ENCODE assay signal across 8 cellular contexts in the genomic region with DNA sequence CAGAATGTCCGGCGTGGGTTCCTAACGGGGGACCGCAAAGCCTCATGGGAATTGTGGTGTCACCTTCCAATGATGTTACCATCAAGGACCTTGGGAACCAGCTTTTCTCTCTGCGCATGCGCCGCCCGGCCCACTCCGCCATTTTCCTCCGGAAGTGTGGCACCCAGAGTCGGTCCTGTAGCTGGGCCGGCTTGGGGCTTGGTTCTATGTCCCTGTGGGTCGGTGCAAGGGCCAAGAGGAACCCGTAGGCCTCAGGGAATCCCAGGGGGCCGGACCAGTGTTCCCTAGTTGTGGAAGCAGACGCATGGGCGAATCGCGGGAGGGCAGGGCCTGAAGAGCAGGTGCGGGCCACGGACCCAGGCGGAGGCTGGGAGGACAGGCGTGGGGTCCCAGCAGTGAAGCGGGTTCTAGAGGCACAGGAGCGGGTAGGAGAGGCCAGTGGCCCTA.
DNase-seq lines count a peak whose midpoint lies in the region; ATAC-seq and TF ChIP-seq lines count a peak whose summit lies in the region.
"Not testable (repeated sequence)": the region's sequence is repeated elsewhere in the genome, so short reads cannot be mapped to it uniquely, and the experiment has no call there.

No MANE protein-coding gene starts in this region.

- not testable (repeated sequence) for H3K4ac ChIP-seq in neuronal stem cell (ENCODE audit: low read length)

- not testable (repeated sequence) for H2AFZ ChIP-seq in neuronal stem cell (ENCODE audit: low read length)

- not testable (repeated sequence) for H3K23ac ChIP-seq in neuronal stem cell (ENCODE audit: low read depth, low read length, poor library complexity)

- not testable (repeated sequence) for H3K36me3 ChIP-seq in neuronal stem cell (replicated peaks in 1 of 2; ENCODE audit: control insufficient read depth in 2 of 2, insufficient read depth in 2 of 2, low read length in 2 of 2)

- intact Hi-C loops in Right ventricle myocardium superior (cut with DNase I) = not testable (repeated sequence)

- peak overlapping the region in 1 of 2 donors; percentile 2 for H3K4me3 ChIP-seq in neuronal stem cell (ENCODE audit: low read length in 2 of 2)

- H2BK120ac ChIP-seq in neuronal stem cell (ENCODE audit: low read depth, low read length) = not testable (repeated sequence)

- DNase-seq in GM19240 (ENCODE audit: insufficient read length, low spot score) = peak; percentile 0
- DNase-seq in NCI-H1092 treated with DMSO at 0.1 percent for 48 hours (lab: John Stamatoyannopoulos, UW) = peak; percentile 23
- DNase-seq in NCI-H2171 treated with DMSO at 0.1 percent for 48 hours (lab: John Stamatoyannopoulos, UW) = peak; percentile 47
- peak; percentile 68 for DNase-seq in OCI-M1 (lab: John Stamatoyannopoulos, UW)
- DNase-seq in activated gamma-delta T cell (lab: John Stamatoyannopoulos, UW) = peak; percentile 12
- DNase-seq in Right ventricle myocardium superior = peak; percentile 49
- DNase-seq in neuronal stem cell (ENCODE audit: low spot score) = not testable (repeated sequence)

- not testable (repeated sequence) for H4K91ac ChIP-seq in neuronal stem cell (ENCODE audit: low read depth, low read length, poor library complexity)

- not testable (repeated sequence) for H3K4me2 ChIP-seq in neuronal stem cell (ENCODE audit: insufficient read depth, low read length, poor library complexity, severe bottlenecking)

- not testable (repeated sequence) for H3K27me3 ChIP-seq in neuronal stem cell (ENCODE audit: control insufficient read depth in 3 of 3, insufficient read depth in 3 of 3, low read depth in 1 of 3, low read length in 3 of 3)

- not testable (repeated sequence) for H3K9ac ChIP-seq in neuronal stem cell (ENCODE audit: low read depth, low read length, poor library complexity)

- not testable (repeated sequence) for H2BK5ac ChIP-seq in neuronal stem cell (ENCODE audit: low read length)

- H4K8ac ChIP-seq in neuronal stem cell (ENCODE audit: low read depth, low read length) = not testable (repeated sequence)

- not testable (repeated sequence) for H3K18ac ChIP-seq in neuronal stem cell (ENCODE audit: low read length)

- TF ChIP-seq CTCF in C4-2B (conservative IDR thresholded peaks at IDR 0.05) = not testable (repeated sequence)

- not testable (repeated sequence) for H3K4me1 ChIP-seq in neuronal stem cell (ENCODE audit: control insufficient read depth in 2 of 2, insufficient read depth in 1 of 2, low read depth in 1 of 2, low read length in 2 of 2)

- ATAC-seq in Right ventricle myocardium superior (ENCODE audit: poor library complexity) = not testable (repeated sequence)

- peak overlapping the region; percentile 59 for H3K14ac ChIP-seq in neuronal stem cell (ENCODE audit: low read length)

- H2BK12ac ChIP-seq in neuronal stem cell (ENCODE audit: low read length) = not testable (repeated sequence)

- not testable (repeated sequence) for H3K9me3 ChIP-seq in neuronal stem cell (replicated peaks in 1 of 2; ENCODE audit: control insufficient read depth in 2 of 2, insufficient read depth in 1 of 2, low read depth in 1 of 2, low read length in 2 of 2)

- peak overlapping the region; percentile 51 for H3K27ac ChIP-seq in C4-2B
- H3K27ac ChIP-seq in neuronal stem cell (replicated peaks; ENCODE audit: low read length) = not testable (repeated sequence)

- not testable (repeated sequence) for H2AK5ac ChIP-seq in neuronal stem cell (ENCODE audit: low read depth, low read length)

- not testable (repeated sequence) for H2BK15ac ChIP-seq in neuronal stem cell (ENCODE audit: low read length)

- no CpG with 5 or more reads among the region's 25 CpGs for WGBS in neuronal stem cell (ENCODE audit: extremely low coverage in 2 of 2, insufficient read length in 2 of 2, insufficient replicate concordance in 1 of 2), 2 donors

- not testable (repeated sequence) for H3K79me1 ChIP-seq in neuronal stem cell (ENCODE audit: low read depth, low read length)
